In the genomic region with DNA sequence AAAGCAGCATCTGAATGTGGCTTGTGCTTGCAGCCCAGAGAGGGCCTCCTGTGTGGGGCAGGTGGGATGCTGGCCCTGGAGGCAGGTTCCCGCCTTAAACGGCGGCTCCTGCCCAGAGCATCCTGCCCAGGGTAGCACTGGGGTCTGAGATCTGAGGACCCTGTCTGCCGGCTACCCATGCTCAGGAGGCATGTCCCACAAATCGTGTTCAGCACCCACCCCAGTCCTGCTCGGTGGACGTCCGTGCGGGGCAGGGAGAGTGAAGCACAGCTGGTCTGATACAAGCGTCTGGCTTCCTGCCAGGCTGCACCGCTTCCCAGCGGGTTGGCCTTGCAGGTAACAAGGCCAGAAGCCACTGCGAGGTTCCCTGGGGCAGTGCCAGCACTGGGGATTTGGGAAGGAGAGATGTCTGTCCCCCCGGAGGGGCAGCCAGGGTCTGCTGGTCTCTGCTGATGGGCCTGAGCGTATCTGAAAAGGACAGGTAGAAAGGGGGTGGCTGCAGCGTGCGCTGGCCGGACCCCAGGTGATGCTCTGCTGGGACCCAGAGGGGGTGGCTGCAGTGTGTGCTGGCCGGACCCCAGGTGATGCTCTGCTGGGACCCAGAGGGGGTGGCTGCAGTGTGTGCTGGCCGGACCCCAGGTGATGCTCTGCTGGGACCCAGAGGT, we compare ENCODE assay signal across 8 cellular contexts. TPM values are rescaled to one million over a fixed set of nuclear protein-coding genes. Genes with fewer than 3 reads are reported as not detected.
DNase-seq lines count a peak whose midpoint lies in the region; ATAC-seq and TF ChIP-seq lines count a peak whose summit lies in the region.

No MANE protein-coding gene starts in this region.

- H3K9me3 Mint-ChIP-seq in activated CD8-positive, alpha-beta memory T cell treated with anti-CD3 and anti-CD28 coated beads, Interleukin-2, amount 10 ng/mL, durations not matched to agents 7 days and 5 days (ENCODE audit: low read depth) = no peaks in the 10 kb centered on the region
- H3K9me3 Mint-ChIP-seq in activated T-helper 17 cell treated with anti-CD3 and anti-CD28 coated beads, Interleukin-2, amount 50 U/mL, for 72 hours = no peaks in the 10 kb centered on the region
- H3K9me3 Mint-ChIP-seq in type B pancreatic cell = no peaks in the 10 kb centered on the region

- no peak for DNase-seq in activated CD8-positive, alpha-beta memory T cell treated with anti-CD3 and anti-CD28 coated beads, Interleukin-2, amount 10 ng/mL, durations not matched to agents 7 days and 5 days
- no peak for DNase-seq in activated CD8-positive, alpha-beta memory T cell treated with anti-CD3 and anti-CD28 coated beads for 24 hours
- DNase-seq in left lobe of liver (ENCODE audit: low spot score) (peak; percentile 61), type B pancreatic cell (ENCODE audit: extremely low spot score, unreplicated experiment) (no peak), NCI-H1694 treated with DMSO at 0.1 percent for 48 hours (lab: John Stamatoyannopoulos, UW) (no peak)

- H3K27me3 Mint-ChIP-seq in activated CD8-positive, alpha-beta memory T cell treated with anti-CD3 and anti-CD28 coated beads, Interleukin-2, amount 10 ng/mL, durations not matched to agents 7 days and 5 days = no peaks in the 10 kb centered on the region
- H3K27me3 Mint-ChIP-seq in activated T-helper 17 cell treated with anti-CD3 and anti-CD28 coated beads, Interleukin-2, amount 50 U/mL, for 72 hours = no peaks in the 10 kb centered on the region
- no peaks in the 10 kb centered on the region for H3K27me3 Mint-ChIP-seq in type B pancreatic cell

- H3K27ac Mint-ChIP-seq in activated CD8-positive, alpha-beta memory T cell treated with anti-CD3 and anti-CD28 coated beads, Interleukin-2, amount 10 ng/mL, durations not matched to agents 7 days and 5 days = peak overlapping the region; percentile 95
- H3K27ac Mint-ChIP-seq in activated T-helper 17 cell treated with anti-CD3 and anti-CD28 coated beads, Interleukin-2, amount 50 U/mL, for 72 hours = peak overlapping the region; percentile 89
- peak overlapping the region; percentile 36 for H3K27ac Mint-ChIP-seq in type B pancreatic cell

- no peak for ATAC-seq in activated CD8-positive, alpha-beta memory T cell treated with anti-CD3 and anti-CD28 coated beads, Interleukin-2, amount 10 ng/mL, durations not matched to agents 7 days and 5 days
- ATAC-seq in activated T-helper 17 cell treated with anti-CD3 and anti-CD28 coated beads, Interleukin-2, amount 50 U/mL, for 72 hours (replicated peaks) = no peak
- no peak for ATAC-seq in left lobe of liver
- no peak for ATAC-seq in GM21528 (IDR thresholded peaks at IDR 0.05; ENCODE audit: low FRiP score, unreplicated experiment)
- no peak for ATAC-seq in HG02884 (IDR thresholded peaks at IDR 0.05; ENCODE audit: unreplicated experiment)

- peak overlapping the region; percentile 88 for H3K4me3 Mint-ChIP-seq in activated CD8-positive, alpha-beta memory T cell treated with anti-CD3 and anti-CD28 coated beads, Interleukin-2, amount 10 ng/mL, durations not matched to agents 7 days and 5 days
- H3K4me3 Mint-ChIP-seq in activated T-helper 17 cell treated with anti-CD3 and anti-CD28 coated beads, Interleukin-2, amount 50 U/mL, for 72 hours = peak overlapping the region; percentile 88
- H3K4me3 Mint-ChIP-seq in type B pancreatic cell = peak overlapping the region; percentile 69

- peaks cover 55% of the 10 kb centered on the region for H3K4me1 Mint-ChIP-seq in activated CD8-positive, alpha-beta memory T cell treated with anti-CD3 and anti-CD28 coated beads, Interleukin-2, amount 10 ng/mL, durations not matched to agents 7 days and 5 days
- peaks cover 6% of the 10 kb centered on the region for H3K4me1 Mint-ChIP-seq in activated T-helper 17 cell treated with anti-CD3 and anti-CD28 coated beads, Interleukin-2, amount 50 U/mL, for 72 hours
- peaks cover 13% of the 10 kb centered on the region for H3K4me1 Mint-ChIP-seq in type B pancreatic cell (ENCODE audit: unreplicated experiment)

- H3K36me3 Mint-ChIP-seq in activated CD8-positive, alpha-beta memory T cell treated with anti-CD3 and anti-CD28 coated beads, Interleukin-2, amount 10 ng/mL, durations not matched to agents 7 days and 5 days = peaks cover 20% of the 10 kb centered on the region
- peaks cover 21% of the 10 kb centered on the region for H3K36me3 Mint-ChIP-seq in activated T-helper 17 cell treated with anti-CD3 and anti-CD28 coated beads, Interleukin-2, amount 50 U/mL, for 72 hours (ENCODE audit: low read depth)
- H3K36me3 Mint-ChIP-seq in type B pancreatic cell = no peaks in the 10 kb centered on the region

- TF ChIP-seq CTCF in type B pancreatic cell (conservative IDR thresholded peaks at IDR 0.05) = no peak

- CTCF ChIA-PET in activated CD8-positive, alpha-beta memory T cell treated with anti-CD3 and anti-CD28 coated beads, Interleukin-2, amount 10 ng/mL, durations not matched to agents 7 days and 5 days (lab: Charles Lee) = interaction anchor here (0.7 to 3.4 kb wide), 6 partner anchors 13 to 171 kb away, joined by 3 to 16 read pairs (median 3); no protein-coding TSS in a partner anchor

RNA-seq across cellular contexts. Expression of a gene that starts 3.6 kb away (rescaled TPM):
- 100 to 1,000 TPM; 141 to 177 TPM for total RNA-seq in activated CD8-positive, alpha-beta memory T cell treated with anti-CD3 and anti-CD28 coated beads, Interleukin-2, amount 10 ng/mL, durations not matched to agents 7 days and 5 days
- 100 to 1,000 TPM in 1 of 2 donors, 10 to 100 TPM in 1; 70.1 to 116 TPM for total RNA-seq in activated T-helper 17 cell treated with anti-CD3 and anti-CD28 coated beads, Interleukin-2, amount 50 U/mL, for 72 hours
- total RNA-seq in left lobe of liver = 25.9 TPM
- 33.8 and 37.7 TPM in 2 replicates for total RNA-seq in type B pancreatic cell (ENCODE audit: low replicate concordance)

RNA-seq across cellular contexts. Expression of a gene that starts 11.5 kb away (rescaled TPM):
- total RNA-seq in activated CD8-positive, alpha-beta memory T cell treated with anti-CD3 and anti-CD28 coated beads, Interleukin-2, amount 10 ng/mL, durations not matched to agents 7 days and 5 days = 10 to 100 TPM; 30.0 to 35.6 TPM
- total RNA-seq in activated T-helper 17 cell treated with anti-CD3 and anti-CD28 coated beads, Interleukin-2, amount 50 U/mL, for 72 hours = 10 to 100 TPM; 16.5 to 26.7 TPM
- 85.2 TPM for total RNA-seq in left lobe of liver
- 23.8 and 28.5 TPM in 2 replicates for total RNA-seq in type B pancreatic cell (ENCODE audit: low replicate concordance)

RNA-seq across cellular contexts. Expression of a gene that starts 18.8 kb away (rescaled TPM):
- total RNA-seq in activated CD8-positive, alpha-beta memory T cell treated with anti-CD3 and anti-CD28 coated beads, Interleukin-2, amount 10 ng/mL, durations not matched to agents 7 days and 5 days = 1 to 10 TPM; 1.3 to 1.8 TPM
- total RNA-seq in activated T-helper 17 cell treated with anti-CD3 and anti-CD28 coated beads, Interleukin-2, amount 50 U/mL, for 72 hours = 10 to 100 TPM in 1 of 2 donors, 1 to 10 TPM in 1; 2.5 to 16.6 TPM
- total RNA-seq in left lobe of liver (10.6 TPM), type B pancreatic cell (ENCODE audit: low replicate concordance) (3.0 and 9.3 TPM in 2 replicates)

RNA-seq across cellular contexts. Expression of a gene that starts 55.5 kb away (rescaled TPM):
- 10 to 100 TPM; 60.9 to 72.0 TPM for total RNA-seq in activated CD8-positive, alpha-beta memory T cell treated with anti-CD3 and anti-CD28 coated beads, Interleukin-2, amount 10 ng/mL, durations not matched to agents 7 days and 5 days
- 10 to 100 TPM; 44.5 to 51.1 TPM for total RNA-seq in activated T-helper 17 cell treated with anti-CD3 and anti-CD28 coated beads, Interleukin-2, amount 50 U/mL, for 72 hours
- 21.3 TPM for total RNA-seq in left lobe of liver
- 43.0 and 51.4 TPM in 2 replicates for total RNA-seq in type B pancreatic cell (ENCODE audit: low replicate concordance)

Comparison
In these comparisons a context has a peak if more than half of its experiments do, and no peak if none do; other contexts are left out.
1. H3K27ac Mint-ChIP-seq: peak in every context shown above with its lines; median percentile 95 in activated CD8-positive, alpha-beta memory T cell treated with anti-CD3 and anti-CD28 coated beads, Interleukin-2, amount 10 ng/mL, durations not matched to agents 7 days and 5 days; 89 in activated T-helper 17 cell treated with anti-CD3 and anti-CD28 coated beads, Interleukin-2, amount 50 U/mL, for 72 hours; 36 in type B pancreatic cell.